In genomic region chr18:63969965-63970802, GRCh38 we compare ENCODE assay signal across 8 cellular contexts. TPM values are rescaled to one million over a fixed set of nuclear protein-coding genes. Genes with fewer than 3 reads are reported as not detected.
DNase-seq lines count a peak whose midpoint lies in the region; ATAC-seq, FAIRE-seq and TF ChIP-seq lines count a peak whose summit lies in the region.

A gene with protein sequence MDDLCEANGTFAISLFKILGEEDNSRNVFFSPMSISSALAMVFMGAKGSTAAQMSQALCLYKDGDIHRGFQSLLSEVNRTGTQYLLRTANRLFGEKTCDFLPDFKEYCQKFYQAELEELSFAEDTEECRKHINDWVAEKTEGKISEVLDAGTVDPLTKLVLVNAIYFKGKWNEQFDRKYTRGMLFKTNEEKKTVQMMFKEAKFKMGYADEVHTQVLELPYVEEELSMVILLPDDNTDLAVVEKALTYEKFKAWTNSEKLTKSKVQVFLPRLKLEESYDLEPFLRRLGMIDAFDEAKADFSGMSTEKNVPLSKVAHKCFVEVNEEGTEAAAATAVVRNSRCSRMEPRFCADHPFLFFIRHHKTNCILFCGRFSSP (plus strand): TSS chr18:63970081. CDS start chr18:63978309, 8,228 bp downstream.

- peaks cover 20% of the 10 kb centered on the region for H3K79me2 ChIP-seq in astrocyte (ENCODE audit: insufficient read depth, low read length)

- no peaks in the 10 kb centered on the region for H3K9me3 Mint-ChIP-seq in astrocyte (ENCODE audit: unreplicated experiment)

- H3K4me2 ChIP-seq in astrocyte (ENCODE audit: low read length) = peak within 1 kb of the TSS; percentile 99

- H3K27ac Mint-ChIP-seq in T-helper 17 cell = peak within 1 kb of the TSS; percentile 93
- peak within 1 kb of the TSS; percentile 94 for H3K27ac Mint-ChIP-seq in astrocyte (ENCODE audit: unreplicated experiment)

- H3K4me1 ChIP-seq in astrocyte (ENCODE audit: insufficient read depth, low read length) (peaks cover 12% of the 10 kb centered on the region), rectal smooth muscle tissue (ENCODE audit: control insufficient read depth, insufficient read depth, low read length) (no peaks in the 10 kb centered on the region), vagina (peaks cover 13% of the 10 kb centered on the region)

- H3K36me3 Mint-ChIP-seq in T-helper 17 cell (ENCODE audit: low read depth) (peaks cover 4% of the 10 kb centered on the region), astrocyte (ENCODE audit: low read depth, unreplicated experiment) (no peaks in the 10 kb centered on the region)

- H3K4me3 ChIP-seq in GM12865 (ENCODE audit: low read depth, low read length) = peak within 1 kb of the TSS; percentile 88
- peak within 1 kb of the TSS; percentile 89 for H3K4me3 ChIP-seq in astrocyte (ENCODE audit: insufficient read depth, low read depth, low read length)
- H3K4me3 ChIP-seq in rectal smooth muscle tissue (ENCODE audit: low read length) = peak within 1 kb of the TSS; percentile 87
- H3K4me3 ChIP-seq in vagina = peak within 1 kb of the TSS; percentile 63 to 77

- H3K27me3 Mint-ChIP-seq in T-helper 17 cell (peaks cover 37% of the 10 kb centered on the region), astrocyte (ENCODE audit: low read depth, unreplicated experiment) (no peaks in the 10 kb centered on the region)

- intact Hi-C loops in vagina (cut with DNase I) = no loop called here

- no peaks in the 10 kb centered on the region for H3K36me3 ChIP-seq in astrocyte (ENCODE audit: insufficient read depth, low read length)
- H3K36me3 ChIP-seq in rectal smooth muscle tissue (ENCODE audit: control insufficient read depth, insufficient read depth, low read length) = no peaks in the 10 kb centered on the region
- no peaks in the 10 kb centered on the region for H3K36me3 ChIP-seq in vagina

- peak; percentile 95 for FAIRE-seq in astrocyte (lab: Jason Lieb, UNC)

- H3K27ac ChIP-seq in astrocyte (ENCODE audit: low read depth, low read length) = peak within 1 kb of the TSS; percentile 94
- peak within 1 kb of the TSS; percentile 92 for H3K27ac ChIP-seq in rectal smooth muscle tissue (ENCODE audit: low read depth, low read length)
- peak within 1 kb of the TSS; percentile 94 for H3K27ac ChIP-seq in vagina

- H3K9ac ChIP-seq in astrocyte (ENCODE audit: low read length) (peak within 1 kb of the TSS; percentile 97), rectal smooth muscle tissue (ENCODE audit: low read length) (peak within 1 kb of the TSS; percentile 82)

- no peaks in the 10 kb centered on the region for H3K9me3 ChIP-seq in T-helper 17 cell (ENCODE audit: control insufficient read depth, low read length, poor library complexity, severe bottlenecking)
- H3K9me3 ChIP-seq in astrocyte (ENCODE audit: insufficient read depth, low read depth, low read length) = no peaks in the 10 kb centered on the region
- no peaks in the 10 kb centered on the region for H3K9me3 ChIP-seq in vagina

- peak within 1 kb of the TSS; percentile 91 for H2AFZ ChIP-seq in astrocyte (ENCODE audit: low read depth, low read length)

- H3K27me3 ChIP-seq in astrocyte (ENCODE audit: insufficient read depth, low read length) (no peaks in the 10 kb centered on the region), rectal smooth muscle tissue (ENCODE audit: control insufficient read depth, insufficient read depth, low read length) (no peaks in the 10 kb centered on the region), vagina (no peaks in the 10 kb centered on the region)

- H3K4me3 Mint-ChIP-seq in T-helper 17 cell (peak within 1 kb of the TSS; percentile 95), astrocyte (ENCODE audit: unreplicated experiment) (peak within 1 kb of the TSS; percentile 96)

- TF ChIP-seq POLR2A in vagina (IDR thresholded peaks at IDR 0.05) = peak in 1 of 2 donors; percentile 46

- ATAC-seq in HG02763 (IDR thresholded peaks at IDR 0.05; ENCODE audit: unreplicated experiment) (peak; percentile 93), T-helper 17 cell (peak; percentile 90)

- H3K4me1 Mint-ChIP-seq in T-helper 17 cell (peaks cover 27% of the 10 kb centered on the region), astrocyte (ENCODE audit: low read depth, unreplicated experiment) (peaks cover 13% of the 10 kb centered on the region)

- TF ChIP-seq CTCF in GM12865 (IDR thresholded peaks at IDR 0.05; ENCODE audit: insufficient read depth, low read depth, low read length, missing control alignments) (no peak), astrocyte (IDR thresholded peaks at IDR 0.05; ENCODE audit: insufficient read depth, low read depth, low read length) (no peak), vagina (IDR thresholded peaks at IDR 0.05) (no peak)

- peaks cover 6% of the 10 kb centered on the region for H4K20me1 ChIP-seq in astrocyte (ENCODE audit: insufficient read depth, low read length)

- DNase-seq in GM12865 (ENCODE audit: low read depth) (peak; percentile 92), NCI-H1436 (lab: John Stamatoyannopoulos, UW) (peak; percentile 94), T-helper 17 cell (peak; percentile 50 to 76 (median 71)), astrocyte (ENCODE audit: low read depth) (peak; percentile 90), hepatic stellate cell (ENCODE audit: low spot score) (peak; percentile 91), vagina (ENCODE audit: extremely low spot score in 2 of 2) (peak in 1 of 2 donors; percentile 95)

RNA-seq across cellular contexts. Expression of the gene that starts here (rescaled TPM):
- total RNA-seq in T-helper 17 cell (10 to 100 TPM in 1 of 2 donors, 1 to 10 TPM in 1; 6.7 to 15.3 TPM), astrocyte (13.1 and 14.1 TPM in 2 replicates), vagina (18.7 TPM)
